1 cellular context compared by ENCODE assay signal in genomic region chr17:32784113-32784512, GRCh38.
TF ChIP-seq lines count a peak whose summit lies in the region.

No MANE protein-coding gene starts in this region.

TF ChIP-seq in SK-N-SH treated with all-trans-retinoic acid at 6 μM for 48 hours, 23 proteins besides CTCF, POLR2A, EP300 and RAD21 (continued from another document):
- TF ChIP-seq TSHZ2 (CRISPR knock-in tag; IDR thresholded peaks at IDR 0.05) (no peak), ZNF70 (CRISPR knock-in tag; IDR thresholded peaks at IDR 0.05) (no peak), PPARA (CRISPR knock-in tag; IDR thresholded peaks at IDR 0.05; ENCODE audit: borderline replicate concordance) (no peak), PATZ1 (CRISPR knock-in tag; IDR thresholded peaks at IDR 0.05; ENCODE audit: borderline replicate concordance) (no peak), ZC3H10 (CRISPR knock-in tag; IDR thresholded peaks at IDR 0.05) (no peak)
- TF ChIP-seq, protein P1, sequence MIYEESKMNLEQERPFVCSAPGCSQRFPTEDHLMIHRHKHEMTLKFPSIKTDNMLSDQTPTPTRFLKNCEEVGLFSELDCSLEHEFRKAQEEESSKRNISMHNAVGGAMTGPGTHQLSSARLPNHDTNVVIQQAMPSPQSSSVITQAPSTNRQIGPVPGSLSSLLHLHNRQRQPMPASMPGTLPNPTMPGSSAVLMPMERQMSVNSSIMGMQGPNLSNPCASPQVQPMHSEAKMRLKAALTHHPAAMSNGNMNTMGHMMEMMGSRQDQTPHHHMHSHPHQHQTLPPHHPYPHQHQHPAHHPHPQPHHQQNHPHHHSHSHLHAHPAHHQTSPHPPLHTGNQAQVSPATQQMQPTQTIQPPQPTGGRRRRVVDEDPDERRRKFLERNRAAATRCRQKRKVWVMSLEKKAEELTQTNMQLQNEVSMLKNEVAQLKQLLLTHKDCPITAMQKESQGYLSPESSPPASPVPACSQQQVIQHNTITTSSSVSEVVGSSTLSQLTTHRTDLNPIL (CRISPR knock-in tag; IDR thresholded peaks at IDR 0.05; ENCODE audit: low read depth) = no peak
TF ChIP-seq in SK-N-SH treated with all-trans-retinoic acid at 6 μM for 48 hours: peak in this region for 0.
